Comparison of ENCODE assay signal across 9 cellular contexts in genomic region chr4:16196482-16197393, GRCh38. TPM values are rescaled to one million over a fixed set of nuclear protein-coding genes. Genes with fewer than 3 reads are reported as not detected.
DNase-seq lines count a peak whose midpoint lies in the region; ATAC-seq and TF ChIP-seq lines count a peak whose summit lies in the region.
"Had no signal": no experiment of that assay in that cellular context is flagged by ENCODE, and none has a peak within 500 bp of the region (broad histone marks: within the 10 kb centered on the region; RNA-seq: fewer than 3 reads in every experiment).

No MANE protein-coding gene starts in this region.

- DNase-seq in NCI-H345 (lab: John Stamatoyannopoulos, UW) (peak; percentile 14), NCI-H345 treated with DMSO at 0.1 percent for 48 hours (lab: John Stamatoyannopoulos, UW; ENCODE audit: unreplicated experiment) (no peak), T-cell (no peak), germinal center (ENCODE audit: low spot score) (peak; percentile 10), progenitor cell of endocrine pancreas (ENCODE audit: low spot score, unreplicated experiment) (no peak), NCI-H1105 (lab: John Stamatoyannopoulos, UW) (no peak), cerebellum (ENCODE audit: low spot score) (no peak)
- DNase-seq: CD4-positive, CD25-positive, alpha-beta regulatory T cell had no signal

- peak; percentile 52 for TF ChIP-seq CTCF in progenitor cell of endocrine pancreas (IDR thresholded peaks at IDR 0.05; ENCODE audit: unreplicated experiment)

- H3K9me3 Mint-ChIP-seq in T-cell (no peaks in the 10 kb centered on the region), progenitor cell of endocrine pancreas (ENCODE audit: low read depth) (no peaks in the 10 kb centered on the region)
- H3K9me3 Mint-ChIP-seq: CD4-positive, CD25-positive, alpha-beta regulatory T cell had no signal

- H3K27me3 Mint-ChIP-seq in T-cell (no peaks in the 10 kb centered on the region), progenitor cell of endocrine pancreas (no peaks in the 10 kb centered on the region)
- H3K27me3 Mint-ChIP-seq: CD4-positive, CD25-positive, alpha-beta regulatory T cell had no signal

- H3K27ac Mint-ChIP-seq in T-cell (peak overlapping the region in 1 of 2 donors; percentile 2), progenitor cell of endocrine pancreas (peak overlapping the region; percentile 41)

- CTCF ChIA-PET in T-cell (lab: Charles Lee), result interaction anchor here (0.6 to 1.4 kb wide), 7 partner anchors 9 to 514 kb away, joined by 3 to 9 read pairs (median 3); no protein-coding TSS in a partner anchor

- POLR2A ChIA-PET in T-cell (lab: Charles Lee), result no interaction called here

- ATAC-seq in HG03378 (IDR thresholded peaks at IDR 0.05; ENCODE audit: unreplicated experiment), result peak; percentile 86
- peak in 1 of 4 experiments; percentile 80 for ATAC-seq in T-cell (replicated peaks in 1 of 4)

- H3K4me3 Mint-ChIP-seq in T-cell, result peak overlapping the region in 2 of 3 donors; percentile 1 to 25
- no peak overlapping the region for H3K4me3 Mint-ChIP-seq in progenitor cell of endocrine pancreas (ENCODE audit: low read depth)

- H3K36me3 Mint-ChIP-seq in T-cell (peaks cover 16% of the 10 kb centered on the region), progenitor cell of endocrine pancreas (ENCODE audit: insufficient read depth) (no peaks in the 10 kb centered on the region)

- H3K4me1 Mint-ChIP-seq in T-cell (peaks cover 28 to 42% (median 39%) of the 10 kb centered on the region in 3 donors), progenitor cell of endocrine pancreas (ENCODE audit: low read depth) (peaks cover 19% of the 10 kb centered on the region)

RNA-seq across cellular contexts. Expression of gene TAPT1, which starts 29.5 kb away (rescaled TPM):
- total RNA-seq in T-cell, result 10 to 100 TPM; 41.1 to 77.9 (median 50.3) TPM
- 29.1 and 29.9 TPM in 2 replicates for total RNA-seq in progenitor cell of endocrine pancreas
- 40.6 TPM for total RNA-seq in cerebellum

Comparison
In these comparisons a context has a peak if more than half of its experiments do, and no peak if none do; other contexts are left out.
1. DNase-seq: peak in NCI-H345 (single experiment) and germinal center (single experiment); none in NCI-H345 treated with DMSO at 0.1 percent for 48 hours (single experiment), T-cell (0 of 34), progenitor cell of endocrine pancreas (single experiment), NCI-H1105 (single experiment) and cerebellum (single experiment).